In genomic region chr9:114588671-114589526, GRCh38 we compare ENCODE assay signal across 8 cellular contexts. TPM values are rescaled to one million over a fixed set of nuclear protein-coding genes. Genes with fewer than 3 reads are reported as not detected.
DNase-seq lines count a peak whose midpoint lies in the region; ATAC-seq and TF ChIP-seq lines count a peak whose summit lies in the region.

No MANE protein-coding gene starts in this region.

- intact Hi-C loops in left ventricle myocardium superior (cut with micrococcal nuclease): no loop called here
- intact Hi-C loops in aorta (cut with DNase I): loop anchor here in 1 of 2 donors (10.0 kb wide), 1 partner anchor 184 kb away; no protein-coding TSS in a partner anchor

- H3K4me3 ChIP-seq in right atrium auricular region (peak overlapping the region; percentile 95 to 99), lung (peak overlapping the region; percentile 85), aorta (ENCODE audit: low read length in 2 of 2) (peak overlapping the region; percentile 63 to 64)

- no peaks in the 10 kb centered on the region for H3K9me3 ChIP-seq in right atrium auricular region
- no peaks in the 10 kb centered on the region for H3K9me3 ChIP-seq in lung (ENCODE audit: control insufficient read depth in 2 of 2, insufficient read depth in 1 of 2, low read length in 1 of 2)
- no peaks in the 10 kb centered on the region for H3K9me3 ChIP-seq in aorta (ENCODE audit: control insufficient read depth, low read length)

- no peak for TF ChIP-seq CTCF in right atrium auricular region (IDR thresholded peaks at IDR 0.05)
- no peak for TF ChIP-seq CTCF in lung (IDR thresholded peaks at IDR 0.05; ENCODE audit: control extremely low read depth, extremely low read depth)

- no peak for ATAC-seq in left ventricle myocardium superior
- ATAC-seq in lung (ENCODE audit: insufficient read depth, low FRiP score): no peak
- ATAC-seq in aorta (ENCODE audit: low FRiP score): no peak
- ATAC-seq in GM19397 (IDR thresholded peaks at IDR 0.05; ENCODE audit: unreplicated experiment): no peak

- H3K4me1 ChIP-seq in right atrium auricular region: peaks cover 0 to 51% of the 10 kb centered on the region in 2 donors
- H3K4me1 ChIP-seq in lung (ENCODE audit: control insufficient read depth in 2 of 2, insufficient read depth in 2 of 2, low read length in 2 of 2): peaks cover 4 to 30% of the 10 kb centered on the region in 2 donors
- peaks cover 0 to 3% of the 10 kb centered on the region in 2 donors for H3K4me1 ChIP-seq in aorta (ENCODE audit: control insufficient read depth in 1 of 2, insufficient read depth in 2 of 2, low read length in 2 of 2)

- H3K27me3 ChIP-seq in right atrium auricular region: no peaks in the 10 kb centered on the region
- no peaks in the 10 kb centered on the region for H3K27me3 ChIP-seq in lung (ENCODE audit: control insufficient read depth, insufficient read depth)
- H3K27me3 ChIP-seq in aorta (ENCODE audit: control insufficient read depth in 1 of 2, insufficient read depth in 2 of 2, low read length in 1 of 2): no peaks in the 10 kb centered on the region

- H3K27ac ChIP-seq in right atrium auricular region: peak overlapping the region in 1 of 2 donors; percentile 94
- peak overlapping the region in 1 of 2 donors; percentile 94 for H3K27ac ChIP-seq in lung (ENCODE audit: low read depth in 1 of 2, low read length in 1 of 2)
- no peak overlapping the region for H3K27ac ChIP-seq in aorta (ENCODE audit: low read depth in 1 of 2, low read length in 2 of 2)

- no peak for DNase-seq in right atrium auricular region (ENCODE audit: low spot score)
- DNase-seq in left ventricle myocardium superior: no peak
- DNase-seq in astrocyte of the hippocampus (ENCODE audit: low read depth, low spot score): peak; percentile 44
- no peak for DNase-seq in lung (ENCODE audit: low spot score)
- no peak for DNase-seq in aorta
- DNase-seq in NCI-H2029 treated with DMSO at 0.1 percent for 48 hours (lab: John Stamatoyannopoulos, UW): no peak
- DNase-seq in cerebellar nuclear complex (lab: John Stamatoyannopoulos, UW): no peak

- 15 to 24% methylated on average over 11 of the region's 11 CpGs for WGBS in lung, 2 donors
- 13 to 14% methylated on average over 11 of the region's 11 CpGs for WGBS in aorta, 2 donors

- H3K36me3 ChIP-seq in right atrium auricular region (peaks cover 14% of the 10 kb centered on the region), lung (ENCODE audit: control insufficient read depth in 2 of 2, insufficient read depth in 2 of 2, low read length in 2 of 2) (peaks cover 4 to 10% of the 10 kb centered on the region in 2 donors), aorta (ENCODE audit: control insufficient read depth in 1 of 2, insufficient read depth in 2 of 2, low read length in 1 of 2) (peaks cover 3% of the 10 kb centered on the region in 2 donors)

RNA-seq across cellular contexts. Expression of gene ATP6V1G1, which starts 1.3 kb away (rescaled TPM):
- total RNA-seq in right atrium auricular region (100 to 1,000 TPM; 141 to 153 TPM), left ventricle myocardium superior (64.4 TPM), lung (100 to 1,000 TPM; 102 to 187 TPM), aorta (10 to 100 TPM; 55.8 to 65.4 TPM)
- polyA plus RNA-seq in lung (100 to 1,000 TPM; 150 to 213 TPM), aorta (100 to 1,000 TPM; 102 to 166 TPM)

RNA-seq across cellular contexts. Expression of gene TMEM268, which starts 22.2 kb away (rescaled TPM):
- 1 to 10 TPM; 2.9 to 4.0 TPM for total RNA-seq in right atrium auricular region
- 4.0 TPM for total RNA-seq in left ventricle myocardium superior
- 10 to 100 TPM; 12.3 to 21.9 TPM for total RNA-seq in lung
- polyA plus RNA-seq in lung: 10 to 100 TPM in 1 of 2 donors, 1 to 10 TPM in 1; 6.8 to 10.1 TPM
- 1 to 10 TPM; 9.1 to 9.8 TPM for total RNA-seq in aorta
- polyA plus RNA-seq in aorta: 1 to 10 TPM; 2.7 to 5.4 TPM
